Comparison of ENCODE assay signal across 13 cellular contexts in the genomic region with DNA sequence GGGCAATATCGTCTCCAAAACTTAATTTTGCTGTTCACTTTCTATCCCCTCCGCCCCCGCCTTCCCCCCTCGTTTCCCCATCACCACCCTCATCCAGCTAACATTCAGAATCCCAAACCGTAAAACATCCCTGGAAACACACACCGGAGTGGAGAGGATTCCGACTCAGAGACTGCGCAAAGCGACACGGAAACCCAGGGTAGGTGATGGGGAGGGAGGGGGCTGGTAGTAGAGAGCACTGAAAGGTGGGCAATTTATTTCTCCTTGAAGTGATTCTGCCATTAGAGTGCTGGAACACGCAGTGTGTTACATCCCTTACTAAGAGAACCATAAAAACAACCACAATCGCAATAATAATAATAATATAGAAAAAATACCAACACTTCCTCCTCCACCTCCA. TPM values are rescaled to one million over a fixed set of nuclear protein-coding genes. Genes with fewer than 3 reads are reported as not detected.
A peak's percentile ranks its signal among the peaks of the same experiment; 100 is the strongest.
DNase-seq lines count a peak whose midpoint lies in the region; ATAC-seq and TF ChIP-seq lines count a peak whose summit lies in the region.
"Had no signal": no experiment of that assay in that cellular context is flagged by ENCODE, and none has a peak within 500 bp of the region (broad histone marks: within the 10 kb centered on the region; RNA-seq: fewer than 3 reads in every experiment).

No MANE protein-coding gene starts in this region.

- H3K27ac Mint-ChIP-seq in nephron, result no peak overlapping the region
- no peak overlapping the region for H3K27ac Mint-ChIP-seq in CD4-positive, alpha-beta T cell
- H3K27ac Mint-ChIP-seq: natural killer cell had no signal

- no peaks in the 10 kb centered on the region for H3K9me3 ChIP-seq in heart left ventricle
- H3K9me3 ChIP-seq in esophagus squamous epithelium, result no peaks in the 10 kb centered on the region
- no peaks in the 10 kb centered on the region for H3K9me3 ChIP-seq in uterus
- no peaks in the 10 kb centered on the region for H3K9me3 ChIP-seq in CD4-positive, alpha-beta T cell (ENCODE audit: control insufficient read depth, low read length)
- H3K9me3 ChIP-seq: SJSA1 had no signal

- peak overlapping the region; percentile 85 to 91 (median 87) for H3K4me3 Mint-ChIP-seq in nephron
- no peak overlapping the region for H3K4me3 Mint-ChIP-seq in CD4-positive, alpha-beta T cell
- H3K4me3 Mint-ChIP-seq: natural killer cell had no signal

- H3K4me1 Mint-ChIP-seq in nephron, result peaks cover 19% of the 10 kb centered on the region
- no peaks in the 10 kb centered on the region for H3K4me1 Mint-ChIP-seq in CD4-positive, alpha-beta T cell (ENCODE audit: low read depth)
- H3K4me1 Mint-ChIP-seq: natural killer cell had no signal

- H3K36me3 Mint-ChIP-seq in nephron (ENCODE audit: low read depth), result no peaks in the 10 kb centered on the region
- no peaks in the 10 kb centered on the region for H3K36me3 Mint-ChIP-seq in CD4-positive, alpha-beta T cell (ENCODE audit: low read depth)
- H3K36me3 Mint-ChIP-seq: natural killer cell had no signal

- H3K36me3 ChIP-seq in heart left ventricle (no peaks in the 10 kb centered on the region), esophagus squamous epithelium (no peaks in the 10 kb centered on the region), uterus (no peaks in the 10 kb centered on the region)
- H3K36me3 ChIP-seq: BLaER1, SJSA1 had no signal

- no peaks in the 10 kb centered on the region for H3K9me3 Mint-ChIP-seq in nephron
- H3K9me3 Mint-ChIP-seq in CD4-positive, alpha-beta T cell, result peaks cover 2% of the 10 kb centered on the region

- peaks cover 0 to 20% (median 0%) of the 10 kb centered on the region in 12 donors for H3K4me1 ChIP-seq in heart left ventricle
- H3K4me1 ChIP-seq in esophagus squamous epithelium, result peaks cover 3 to 27% (median 4%) of the 10 kb centered on the region in 3 donors
- no peaks in the 10 kb centered on the region for H3K4me1 ChIP-seq in uterus
- H3K4me1 ChIP-seq: BLaER1, SJSA1 had no signal

- TF ChIP-seq CTCF in heart left ventricle (IDR thresholded peaks at IDR 0.05), result no peak
- no peak for TF ChIP-seq CTCF in esophagus squamous epithelium (IDR thresholded peaks at IDR 0.05)
- TF ChIP-seq CTCF in nephron (IDR thresholded peaks at IDR 0.05; ENCODE audit: unreplicated experiment in 3 of 3), result no peak
- no peak for TF ChIP-seq CTCF in uterus (IDR thresholded peaks at IDR 0.05)
- no peak for TF ChIP-seq CTCF in CD4-positive, alpha-beta T cell (IDR thresholded peaks at IDR 0.05)

- no peak for TF ChIP-seq POLR2A in heart left ventricle (IDR thresholded peaks at IDR 0.05)
- no peak for TF ChIP-seq POLR2A in esophagus squamous epithelium (IDR thresholded peaks at IDR 0.05)
- no peak for TF ChIP-seq POLR2A in uterus (IDR thresholded peaks at IDR 0.05)

- H3K27me3 Mint-ChIP-seq in nephron (ENCODE audit: low read depth), result peaks cover 67% of the 10 kb centered on the region
- peaks cover 59% of the 10 kb centered on the region for H3K27me3 Mint-ChIP-seq in CD4-positive, alpha-beta T cell

- H3K27ac ChIP-seq in heart left ventricle (no peak overlapping the region), esophagus squamous epithelium (no peak overlapping the region), uterus (peak overlapping the region in 1 of 2 donors; percentile 2)
- H3K27ac ChIP-seq in CD4-positive, alpha-beta T cell (ENCODE audit: low read depth, low read length), result no peak overlapping the region
- H3K27ac ChIP-seq: BLaER1, SJSA1 had no signal

- POLR2A ChIA-PET in CD4-positive, alpha-beta T cell (lab: Charles Lee), result no interaction called here

- WGBS in heart left ventricle, 4 donors, result 2 to 4% (median 2%) methylated on average over 12 of the region's 12 CpGs
- WGBS in esophagus squamous epithelium, 2 donors, result 1 to 8% methylated on average over 5 to 10 of the region's 12 CpGs

- ATAC-seq in heart left ventricle, result no peak
- no peak for ATAC-seq in CD4-positive, alpha-beta T cell (ENCODE audit: poor library complexity)
- ATAC-seq: natural killer cell had no signal

- CTCF ChIA-PET in CD4-positive, alpha-beta T cell (lab: Charles Lee), result no interaction called here

- intact Hi-C loops in heart left ventricle (cut with DNase I) (loop anchor here in 6 of 10 donors (5.0 to 10.0 kb wide), 3 partner anchors 757 to 762 kb away; no protein-coding TSS in a partner anchor), cardiac septum (cut with DNase I) (loop anchor here (10.0 kb wide), 1 partner anchor 289 kb away; no protein-coding TSS in a partner anchor), esophagus squamous epithelium (cut with DNase I) (no loop called here), uterus (cut with DNase I; ENCODE audit: low total_unique reads) (no loop called here)
- intact Hi-C loops in CD4-positive, alpha-beta T cell (cut with DNase I, micrococcal nuclease), result no loop called here

- H3K27me3 ChIP-seq in heart left ventricle (peaks cover 0 to 39% (median 14%) of the 10 kb centered on the region in 9 donors), esophagus squamous epithelium (peaks cover 0 to 34% (median 0%) of the 10 kb centered on the region in 4 donors), uterus (no peaks in the 10 kb centered on the region)
- peaks cover 19% of the 10 kb centered on the region for H3K27me3 ChIP-seq in CD4-positive, alpha-beta T cell (ENCODE audit: control insufficient read depth, insufficient read depth, low read length)
- H3K27me3 ChIP-seq: BLaER1 had no signal

- H3K4me3 ChIP-seq in heart left ventricle (peak overlapping the region; percentile 16 to 54 (median 39)), esophagus squamous epithelium (peak overlapping the region in 3 of 4 donors; percentile 32 to 54 (median 34)), uterus (peak overlapping the region; percentile 33 to 44)
- H3K4me3 ChIP-seq: BLaER1, SJSA1 had no signal

- DNase-seq in heart left ventricle (no peak), cardiac septum (ENCODE audit: low spot score) (no peak), esophagus squamous epithelium (lab: John Stamatoyannopoulos, UW) (no peak), uterus (no peak), NCI-H1092 treated with DMSO at 0.1 percent for 48 hours (lab: John Stamatoyannopoulos, UW) (no peak), pons (ENCODE audit: low spot score) (no peak)
- DNase-seq in CD4-positive, alpha-beta T cell, result no peak
- DNase-seq: activated CD4-positive, alpha-beta T cell treated with anti-CD3 and anti-CD28 coated beads, Interleukin-2, amount 50 U/mL, for 48 hours; natural killer cell; NCI-H2029 had no signal

RNA-seq across cellular contexts. Expression of gene PCDH20, which starts 1.5 kb away (rescaled TPM):
- total RNA-seq in heart left ventricle (1 to 10 TPM in 8 of 9 donors, under 1 TPM in 1; 0.61 to 6.9 (median 2.0) TPM), cardiac septum (6.4 TPM), esophagus squamous epithelium (1 to 10 TPM in 1 of 4 donors, under 1 TPM in 2, not detected in 1; 0.32 to 1.1 (median 0.34) TPM), uterus (10 to 100 TPM in 1 of 4 donors, 1 to 10 TPM in 2, under 1 TPM in 1; 0.59 to 24.9 (median 2.0) TPM)
- polyA plus RNA-seq in heart left ventricle, result 1 to 10 TPM in 1 of 2 donors, under 1 TPM in 1; 0.34 to 8.3 TPM
- total RNA-seq in CD4-positive, alpha-beta T cell, result not detected
- total RNA-seq: natural killer cell, SJSA1 had no signal

Comparison
In these comparisons a context has a peak if more than half of its experiments do, and no peak if none do; other contexts are left out.
1. intact Hi-C loops: an anchor here in heart left ventricle (5.0 to 10.0 kb wide) and cardiac septum (10.0 kb wide); none called in esophagus squamous epithelium, uterus and CD4-positive, alpha-beta T cell.